Comparison of ENCODE assay signal across 1 cellular context in genomic region chr7:93987297-93987696, GRCh38.
TF ChIP-seq lines count a peak whose summit lies in the region.

No MANE protein-coding gene starts in this region.

TF ChIP-seq in GM23338, 12 proteins besides CTCF, POLR2A, EP300 and RAD21 (continued from another document):
- TF ChIP-seq ZNF462 (CRISPR knock-in tag; IDR thresholded peaks at IDR 0.05) (no peak), POLR2AphosphoS5 (IDR thresholded peaks at IDR 0.05; ENCODE audit: low read depth) (no peak), NANOG (IDR thresholded peaks at IDR 0.05; ENCODE audit: borderline replicate concordance) (no peak), STAT1 (IDR thresholded peaks at IDR 0.05; ENCODE audit: unreplicated experiment) (no peak), EZH2phosphoT487 (IDR thresholded peaks at IDR 0.05; ENCODE audit: unreplicated experiment) (no peak)
TF ChIP-seq in GM23338: peak in this region for 0.
